Comparison of ENCODE assay signal across 16 cellular contexts in the genomic region with DNA sequence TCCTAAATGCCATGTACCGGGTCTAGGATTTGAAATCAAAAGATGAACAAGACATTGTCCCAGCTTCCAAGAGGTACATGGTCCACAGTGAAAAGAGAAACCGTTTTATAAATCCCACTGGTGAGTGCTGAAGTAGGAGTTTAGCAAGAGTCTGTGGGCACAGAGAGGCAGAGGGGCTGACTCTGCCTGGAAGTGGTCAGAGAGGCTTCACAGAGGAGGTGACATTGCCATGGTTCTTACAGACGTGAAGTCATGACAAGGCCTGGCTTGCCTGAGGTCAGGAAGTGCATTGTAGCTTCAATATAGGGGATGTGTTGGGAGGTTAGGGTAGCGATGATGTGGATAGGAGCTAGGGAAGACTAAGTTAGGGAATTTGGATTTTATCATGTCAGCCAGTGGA. TPM values are rescaled to one million over a fixed set of nuclear protein-coding genes. Genes with fewer than 3 reads are reported as not detected.
A peak's percentile ranks its signal among the peaks of the same experiment; 100 is the strongest.
DNase-seq lines count a peak whose midpoint lies in the region; ATAC-seq and TF ChIP-seq lines count a peak whose summit lies in the region.
"Had no signal": no experiment of that assay in that cellular context is flagged by ENCODE, and none has a peak within 500 bp of the region (broad histone marks: within the 10 kb centered on the region; RNA-seq: fewer than 3 reads in every experiment).

No MANE protein-coding gene starts in this region.

- H3K4me3 ChIP-seq in NB4 (ENCODE audit: low read depth, low read length) (no peak overlapping the region), rectal smooth muscle tissue (ENCODE audit: low read length) (peak overlapping the region; percentile 4), trophoblast cell (ENCODE audit: low read depth, low read length) (no peak overlapping the region), ascending aorta (no peak overlapping the region)

- H3K9me3 Mint-ChIP-seq in chondrocyte (ENCODE audit: low read depth) = no peaks in the 10 kb centered on the region

- no peak overlapping the region for H3K4me3 Mint-ChIP-seq in chondrocyte (ENCODE audit: unreplicated experiment)

- H3K79me2 ChIP-seq in trophoblast cell (ENCODE audit: control insufficient read depth, insufficient read depth, low read length, poor library complexity) = no peaks in the 10 kb centered on the region

- H3K18ac ChIP-seq in trophoblast cell (ENCODE audit: low read length) = no peak overlapping the region

- TF ChIP-seq CTCF in NB4 (IDR thresholded peaks at IDR 0.05; ENCODE audit: low read depth, low read length) = no peak
- no peak for TF ChIP-seq CTCF in chondrocyte (IDR thresholded peaks at IDR 0.05)
- TF ChIP-seq CTCF in ascending aorta (IDR thresholded peaks at IDR 0.05) = no peak

- no peak overlapping the region for H3K4ac ChIP-seq in trophoblast cell (ENCODE audit: low read depth, low read length)

- H3K27ac Mint-ChIP-seq in chondrocyte (ENCODE audit: unreplicated experiment) = peak overlapping the region; percentile 8

- peaks cover 65% of the 10 kb centered on the region for H3K4me1 Mint-ChIP-seq in chondrocyte (ENCODE audit: low read depth)

- no peaks in the 10 kb centered on the region for H3K27me3 ChIP-seq in rectal smooth muscle tissue (ENCODE audit: control insufficient read depth, insufficient read depth, low read length)
- no peaks in the 10 kb centered on the region for H3K27me3 ChIP-seq in trophoblast cell (ENCODE audit: insufficient read depth, low read length)
- H3K27me3 ChIP-seq in ascending aorta = no peaks in the 10 kb centered on the region
- H3K27me3 ChIP-seq: brain microvascular endothelial cell had no signal

- H4K8ac ChIP-seq in trophoblast cell (ENCODE audit: low read depth, low read length) = no peak overlapping the region

- no peak overlapping the region for H4K91ac ChIP-seq in trophoblast cell (ENCODE audit: low read depth, low read length)

- H2AK5ac ChIP-seq in trophoblast cell (ENCODE audit: low read length) = no peak overlapping the region

- H3K36me3 ChIP-seq in rectal smooth muscle tissue (ENCODE audit: control insufficient read depth, insufficient read depth, low read length) (no peaks in the 10 kb centered on the region), trophoblast cell (ENCODE audit: control insufficient read depth in 1 of 2, insufficient read depth in 2 of 2, low read length in 2 of 2) (no peaks in the 10 kb centered on the region), ascending aorta (no peaks in the 10 kb centered on the region)
- H3K36me3 ChIP-seq: brain microvascular endothelial cell had no signal

- DNase-seq in SKM-1 treated with dmso at 0.1 percent for 144 hours (lab: John Stamatoyannopoulos, UW; ENCODE audit: unreplicated experiment) (peak; percentile 45), SKM-1 (lab: John Stamatoyannopoulos, UW; ENCODE audit: unreplicated experiment) (no peak), NB4 (ENCODE audit: low read depth) (peak; percentile 39), chondrocyte (ENCODE audit: low spot score) (no peak), trophoblast cell (no peak), ascending aorta (ENCODE audit: low spot score in 2 of 2) (no peak)
- DNase-seq: brain microvascular endothelial cell; DMS79 treated with DMSO at 0.1 percent for 48 hours; NCI-H2227 treated with DMSO at 0.1 percent for 48 hours; stimulated activated CD4-positive, alpha-beta T cell treated with anti-CD3 and anti-CD28 coated beads, Interleukin-15, amount 100 ng/mL, for 24 hours had no signal

- H4K12ac ChIP-seq in trophoblast cell (ENCODE audit: low read depth, low read length) = no peak overlapping the region

- no peak overlapping the region for H2BK5ac ChIP-seq in trophoblast cell (ENCODE audit: low read depth, low read length, poor library complexity)

- intact Hi-C loops in ascending aorta (cut with DNase I) = no loop called here

- H3K23ac ChIP-seq in trophoblast cell (ENCODE audit: low read length) = no peak overlapping the region

- H3K4me1 ChIP-seq in rectal smooth muscle tissue (ENCODE audit: control insufficient read depth, insufficient read depth, low read length) = peaks cover 32% of the 10 kb centered on the region
- peaks cover 9 to 15% of the 10 kb centered on the region in 2 experiments for H3K4me1 ChIP-seq in trophoblast cell (ENCODE audit: control insufficient read depth in 1 of 2, insufficient read depth in 2 of 2, low read length in 2 of 2)
- H3K4me1 ChIP-seq in ascending aorta = peaks cover 5 to 37% of the 10 kb centered on the region in 2 donors

- TF ChIP-seq POLR2A in NB4 (IDR thresholded peaks at IDR 0.05; ENCODE audit: extremely low read depth, insufficient read length) = no peak

- H3K27me3 Mint-ChIP-seq in chondrocyte (ENCODE audit: low read depth) = no peaks in the 10 kb centered on the region

- H3K9me3 ChIP-seq in trophoblast cell (ENCODE audit: insufficient read depth, low read depth, low read length) (no peaks in the 10 kb centered on the region), ascending aorta (no peaks in the 10 kb centered on the region)

- no peaks in the 10 kb centered on the region for H3K79me1 ChIP-seq in trophoblast cell (ENCODE audit: low read length)

- H2BK12ac ChIP-seq in trophoblast cell (ENCODE audit: low read length) = no peak overlapping the region

- no peaks in the 10 kb centered on the region for H3K36me3 Mint-ChIP-seq in chondrocyte (ENCODE audit: low read depth)

- H3K14ac ChIP-seq in trophoblast cell (ENCODE audit: low read length) = no peak overlapping the region

- H2AFZ ChIP-seq in trophoblast cell (ENCODE audit: insufficient read depth, low read length, poor library complexity) = no peak overlapping the region

- no peak overlapping the region for H2BK120ac ChIP-seq in trophoblast cell (ENCODE audit: insufficient read depth, low read length, poor library complexity)

- no peak for ATAC-seq in GM19023 (IDR thresholded peaks at IDR 0.05; ENCODE audit: unreplicated experiment)

- peak overlapping the region; percentile 69 for H3K27ac ChIP-seq in rectal smooth muscle tissue (ENCODE audit: low read depth, low read length)
- H3K27ac ChIP-seq in trophoblast cell (ENCODE audit: low read depth, low read length) = no peak overlapping the region
- H3K27ac ChIP-seq in ascending aorta = no peak overlapping the region
- H3K27ac ChIP-seq: brain microvascular endothelial cell, KMS-11 had no signal

- H3K4me2 ChIP-seq in trophoblast cell (ENCODE audit: low read length) = no peak overlapping the region

- H3K9ac ChIP-seq in rectal smooth muscle tissue (ENCODE audit: low read length) (no peak overlapping the region), trophoblast cell (ENCODE audit: low read length) (no peak overlapping the region)
- H3K9ac ChIP-seq: KMS-11 had no signal

- WGBS in trophoblast cell (ENCODE audit: extremely low coverage, insufficient coverage, insufficient read length) = 100% methylated on average over 1 of the region's 4 CpGs

RNA-seq across cellular contexts. Expression of a gene that starts 28.4 kb away (rescaled TPM):
- total RNA-seq in chondrocyte = 66.6 to 88.0 TPM (median 87.9 TPM) in 3 replicates
- 41.7 and 41.9 TPM in 2 replicates for polyA plus RNA-seq in trophoblast cell (2013)
- 35.3 TPM for total RNA-seq in ascending aorta

RNA-seq across cellular contexts. Expression of a gene that starts 57.5 kb away (rescaled TPM):
- not detected in 3 replicates for total RNA-seq in chondrocyte
- polyA plus RNA-seq in trophoblast cell (2013) = not detected in 2 replicates
- total RNA-seq in ascending aorta = not detected
- total RNA-seq: A172; activated CD8-positive, alpha-beta memory T cell treated with anti-CD3 and anti-CD28 coated beads for 36 hours; epithelial cell of proximal tubule had no signal

RNA-seq across cellular contexts. Expression of a gene that starts 59.2 kb away (rescaled TPM):
- total RNA-seq in chondrocyte = not detected in 3 replicates
- not detected in 2 replicates for polyA plus RNA-seq in trophoblast cell (2013)
- total RNA-seq in ascending aorta = 1.6 TPM
- total RNA-seq: A172, epithelial cell of proximal tubule had no signal

Comparison
In these comparisons a context has a peak if more than half of its experiments do, and no peak if none do; other contexts are left out.
1. DNase-seq: peak in SKM-1 treated with dmso at 0.1 percent for 144 hours (single experiment) and NB4 (single experiment); none in SKM-1 (single experiment), chondrocyte (single experiment), trophoblast cell (0 of 2) and ascending aorta (0 of 2).